17 cellular contexts compared by ENCODE assay signal in genomic region chr3:106814231-106814630, GRCh38.
DNase-seq lines count a peak whose midpoint lies in the region; ATAC-seq lines count a peak whose summit lies in the region.
"Had no signal": no experiment of that assay in that cellular context is flagged by ENCODE, and none has a peak within 500 bp of the region (broad histone marks: within the 10 kb centered on the region; RNA-seq: fewer than 3 reads in every experiment).

No MANE protein-coding gene starts in this region.

- H3K79me2 ChIP-seq in GM23248 (ENCODE audit: insufficient read depth) = no peaks in the 10 kb centered on the region

- peaks cover 21% of the 10 kb centered on the region for H3K4me1 ChIP-seq in GM23248 (ENCODE audit: insufficient read depth)
- H3K4me1 ChIP-seq: neural progenitor cell had no signal

- no peaks in the 10 kb centered on the region for H3K9me2 ChIP-seq in GM23248 (ENCODE audit: insufficient read depth)

- no peak overlapping the region for H3K9ac ChIP-seq in GM23248
- H3K9ac ChIP-seq: neural progenitor cell had no signal

- H3K36me3 ChIP-seq in GM23248 (ENCODE audit: low read depth) = no peaks in the 10 kb centered on the region
- H3K36me3 ChIP-seq: neural progenitor cell had no signal

- 57 to 80% methylated on average over 1 of the region's 1 CpG for WGBS in GM23248 (ENCODE audit: low coverage in 1 of 2, low lambda C conversion rate in 2 of 2, missing lambda C conversion rate in 2 of 2), 2 experiments

- no peak overlapping the region for H3K27ac ChIP-seq in GM23248
- H3K27ac ChIP-seq: neural progenitor cell, SK-N-MC had no signal

- H3K27me3 ChIP-seq in GM23248 (replicated peaks; ENCODE audit: insufficient read depth) = no peaks in the 10 kb centered on the region
- H3K27me3 ChIP-seq: neural progenitor cell had no signal

- peaks cover 18% of the 10 kb centered on the region; the same call in 1 of the 2 replicates for H3F3A ChIP-seq in GM23248 (ENCODE audit: insufficient read depth)

- H3K4me2 ChIP-seq in GM23248 (ENCODE audit: unreplicated experiment) = no peak overlapping the region
- H3K4me2 ChIP-seq: neural progenitor cell, smooth muscle cell had no signal

- no peaks in the 10 kb centered on the region for H3K9me3 ChIP-seq in GM23248 (ENCODE audit: low read depth)

- in situ Hi-C loops in GM23248 (cut with MboI) = no loop called here
- in situ Hi-C loops in ACHN (cut with HindIII; ENCODE audit: low pct_ligation_motif_present, low pct_unique_long_range_greater_than_20kb, low sequenced_read_pairs) = no loop called here

- H2AFZ ChIP-seq in GM23248 = no peak overlapping the region
- H2AFZ ChIP-seq: neural progenitor cell had no signal

- DNase-seq in AG08395 (ENCODE audit: low spot score) (peak; percentile 35), GM23248 (peak; percentile 15), fibroblast of gingiva (ENCODE audit: low read depth) (peak; percentile 75), myocyte (ENCODE audit: low read depth) (peak; percentile 93), HUDEP-2 (lab: John Stamatoyannopoulos, UW; ENCODE audit: unreplicated experiment in 76 of 76) (no peak), ACHN (no peak), NCI-H2171 (lab: John Stamatoyannopoulos, UW) (no peak)
- DNase-seq: cortex of kidney, DMS79, erythroblast, MM.1S, NCI-H2227 treated with DMSO at 0.1 percent for 48 hours had no signal

- H4K20me1 ChIP-seq in GM23248 (ENCODE audit: insufficient read depth) = no peaks in the 10 kb centered on the region

- no peak for ATAC-seq in HG02981 (IDR thresholded peaks at IDR 0.05; ENCODE audit: unreplicated experiment)

- H3K4me3 ChIP-seq in GM23248 = no peak overlapping the region
- H3K4me3 ChIP-seq: lung, neural progenitor cell, SK-N-MC, smooth muscle cell had no signal

Comparison
In these comparisons a context has a peak if more than half of its experiments do, and no peak if none do; other contexts are left out.
1. DNase-seq: peak in AG08395 (single experiment), GM23248 (single experiment), fibroblast of gingiva (single experiment) and myocyte (single experiment); none in HUDEP-2 (0 of 76), ACHN (single experiment) and NCI-H2171 (single experiment).